1 cellular context compared by ENCODE assay signal in the genomic region with DNA sequence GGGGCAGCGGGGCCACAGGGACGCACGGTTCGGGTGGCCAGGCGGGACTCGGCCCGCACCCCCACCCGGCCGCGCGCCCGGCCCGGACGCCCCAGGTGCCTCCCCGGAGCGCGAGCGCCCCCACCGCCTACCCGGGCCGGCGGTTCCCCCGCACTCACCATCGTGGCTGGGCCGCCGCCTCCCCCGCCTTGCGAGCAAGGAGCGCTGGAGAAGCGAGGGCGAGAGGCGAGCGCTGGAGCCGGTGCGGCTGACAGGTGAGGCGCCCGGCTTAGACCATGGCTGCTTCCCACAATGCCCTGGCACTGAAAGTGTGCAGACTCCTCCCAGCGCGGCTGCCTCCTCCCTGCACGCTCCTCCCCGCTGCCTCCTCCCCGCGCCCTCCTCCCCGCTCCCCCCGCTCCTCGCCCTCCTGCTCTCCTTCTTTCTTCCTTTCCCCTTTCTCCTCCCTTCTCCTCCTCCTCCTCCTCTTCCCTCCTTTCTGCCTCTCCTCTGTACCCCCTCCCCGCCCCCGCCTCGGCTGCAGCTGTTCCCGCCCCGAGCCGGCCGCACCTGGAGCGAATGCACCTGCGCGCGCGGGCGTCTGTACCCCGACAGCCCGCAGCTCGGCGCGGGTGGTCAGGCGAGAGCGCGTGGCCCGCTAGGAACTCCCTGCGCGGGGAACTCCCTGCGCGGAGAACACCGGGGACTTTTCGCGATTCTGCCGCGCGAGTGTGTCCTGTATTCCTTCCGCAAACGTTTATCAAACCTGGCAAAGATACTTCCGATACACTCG.
TF ChIP-seq lines count a peak whose summit lies in the region.

A gene (minus strand): TSS at position 293 of the 772 bp plus-strand sequence. CDS start 132 bp downstream, at position 161.

TF ChIP-seq in A549, 52 proteins besides CTCF, POLR2A, EP300 and RAD21 (continued from another document):
- TF ChIP-seq, protein P1, sequence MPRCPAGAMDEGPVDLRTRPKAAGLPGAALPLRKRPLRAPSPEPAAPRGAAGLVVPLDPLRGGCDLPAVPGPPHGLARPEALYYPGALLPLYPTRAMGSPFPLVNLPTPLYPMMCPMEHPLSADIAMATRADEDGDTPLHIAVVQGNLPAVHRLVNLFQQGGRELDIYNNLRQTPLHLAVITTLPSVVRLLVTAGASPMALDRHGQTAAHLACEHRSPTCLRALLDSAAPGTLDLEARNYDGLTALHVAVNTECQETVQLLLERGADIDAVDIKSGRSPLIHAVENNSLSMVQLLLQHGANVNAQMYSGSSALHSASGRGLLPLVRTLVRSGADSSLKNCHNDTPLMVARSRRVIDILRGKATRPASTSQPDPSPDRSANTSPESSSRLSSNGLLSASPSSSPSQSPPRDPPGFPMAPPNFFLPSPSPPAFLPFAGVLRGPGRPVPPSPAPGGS (IDR thresholded peaks at IDR 0.05): no peak
- TF ChIP-seq CBX8 (IDR thresholded peaks at IDR 0.05) (no peak), TFCP2L1 (CRISPR knock-in tag; IDR thresholded peaks at IDR 0.05) (no peak), JUN (IDR thresholded peaks at IDR 0.05) (peak; percentile 20 to 74; a peak in 2 of 5 replicates), RARB (CRISPR knock-in tag; IDR thresholded peaks at IDR 0.05) (no peak), PHF8 (IDR thresholded peaks at IDR 0.05; ENCODE audit: borderline replicate concordance, low read depth) (0 out of 2 replicates have a peak, but pooled peaks have one; percentile 22), JUNB (IDR thresholded peaks at IDR 0.05) (no peak), HOXA7 (CRISPR knock-in tag; IDR thresholded peaks at IDR 0.05) (no peak), GATA3 (IDR thresholded peaks at IDR 0.05; ENCODE audit: borderline replicate concordance) (0 out of 2 replicates have a peak, but pooled peaks have one; percentile 39), CEBPB (IDR thresholded peaks at IDR 0.05) (no peak), KDM5A (IDR thresholded peaks at IDR 0.05) (no peak), BHLHE40 (IDR thresholded peaks at IDR 0.05; ENCODE audit: low read depth, low read length) (no peak), CHD2 (IDR thresholded peaks at IDR 0.05; ENCODE audit: low read length, partially characterized antibody) (no peak), MAFK (IDR thresholded peaks at IDR 0.05; ENCODE audit: partially characterized antibody) (no peak), RCOR1 (IDR thresholded peaks at IDR 0.05; ENCODE audit: low read depth, low read length) (no peak)
- TF ChIP-seq, protein P2, sequence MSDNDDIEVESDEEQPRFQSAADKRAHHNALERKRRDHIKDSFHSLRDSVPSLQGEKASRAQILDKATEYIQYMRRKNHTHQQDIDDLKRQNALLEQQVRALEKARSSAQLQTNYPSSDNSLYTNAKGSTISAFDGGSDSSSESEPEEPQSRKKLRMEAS (IDR thresholded peaks at IDR 0.05): peak; percentile 36; the same call in 1 of the 2 replicates
- TF ChIP-seq, protein P3, sequence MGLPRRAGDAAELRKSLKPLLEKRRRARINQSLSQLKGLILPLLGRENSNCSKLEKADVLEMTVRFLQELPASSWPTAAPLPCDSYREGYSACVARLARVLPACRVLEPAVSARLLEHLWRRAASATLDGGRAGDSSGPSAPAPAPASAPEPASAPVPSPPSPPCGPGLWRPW (IDR thresholded peaks at IDR 0.05): no peak
TF ChIP-seq in A549: peak in this region for 4.
